8 cellular contexts compared by ENCODE assay signal in the genomic region with DNA sequence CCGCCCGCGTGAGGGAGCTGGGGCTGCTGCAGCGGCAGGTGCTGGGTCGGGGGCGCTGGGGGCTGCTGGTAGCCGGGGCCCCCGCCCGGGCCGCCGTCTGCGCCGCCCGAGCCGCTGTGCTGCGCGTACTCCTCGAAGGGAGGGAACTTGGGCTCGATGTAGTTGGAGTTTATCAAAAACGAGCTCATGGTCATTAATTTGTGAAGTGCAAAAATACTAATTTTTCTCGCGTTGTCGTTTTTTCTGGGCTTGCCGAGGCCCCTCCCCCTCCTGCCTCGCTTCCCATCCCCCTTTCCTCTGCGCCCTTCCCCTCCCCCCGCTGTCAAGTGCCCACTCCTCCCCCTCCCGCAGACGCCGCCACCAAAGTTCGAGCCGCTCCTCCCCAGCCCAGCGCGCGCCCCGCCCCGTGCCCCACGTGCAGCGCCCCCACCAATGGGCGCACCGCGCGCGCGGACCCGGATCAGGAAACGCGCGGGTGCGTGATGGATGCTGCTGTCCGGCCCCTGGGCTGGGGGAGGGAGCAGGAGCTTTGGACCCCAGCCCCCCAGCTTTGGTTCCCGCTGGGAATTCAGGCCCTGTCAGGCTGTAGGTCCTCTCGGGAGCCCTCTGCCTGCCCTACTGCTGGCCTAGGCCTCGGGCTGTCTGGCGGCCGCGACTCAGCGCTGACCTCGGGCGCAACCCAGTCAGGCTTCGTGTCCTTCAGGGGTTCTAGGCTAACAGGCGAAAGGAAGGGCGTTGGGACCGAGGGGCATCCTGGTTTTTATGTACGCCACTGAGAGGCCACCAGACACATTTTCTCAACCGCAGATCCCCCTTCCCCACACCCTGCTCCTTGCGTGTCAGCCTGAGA. TPM values are rescaled to one million over a fixed set of nuclear protein-coding genes. Genes with fewer than 3 reads are reported as not detected.
A peak's percentile ranks its signal among the peaks of the same experiment; 100 is the strongest.
DNase-seq lines count a peak whose midpoint lies in the region; ATAC-seq, FAIRE-seq and TF ChIP-seq lines count a peak whose summit lies in the region.

A gene (minus strand): TSS at position 218 of the 850 bp plus-strand sequence. CDS start 24 bp downstream, at position 194.

- no peaks in the 10 kb centered on the region for H3K4me1 Mint-ChIP-seq in CD4-positive, alpha-beta memory T cell

- H3K27me3 ChIP-seq in CD4-positive, alpha-beta memory T cell (ENCODE audit: insufficient read depth, low read length): peaks cover 6% of the 10 kb centered on the region
- H3K27me3 ChIP-seq in HUES48 (ENCODE audit: control insufficient read depth, insufficient read depth, low read length) (peaks cover 100% of the 10 kb centered on the region), GM12878 (replicated peaks in 1 of 2; ENCODE audit: control insufficient read depth in 2 of 2, insufficient read depth in 2 of 2, low read length in 1 of 2) (peaks cover under 1 to 2% of the 10 kb centered on the region in 2 experiments; a peak in 2 of 4 replicates)

- no peak for ATAC-seq in GM12878
- no peak for ATAC-seq in HG02970 (IDR thresholded peaks at IDR 0.05; ENCODE audit: low FRiP score, unreplicated experiment)

- TF ChIP-seq RAD21 in GM12878 (IDR thresholded peaks at IDR 0.05; ENCODE audit: insufficient read depth, low read depth, low read length): no peak

- SMC1A ChIA-PET in GM12878 (lab: Charles Lee; ENCODE audit: uncharacterized antibody, unreplicated experiment): interaction anchor here (1.1 to 1.2 kb wide), 2 partner anchors 9 to 47 kb away, joined by 3 read pairs; no protein-coding TSS in a partner anchor

- CTCF ChIA-PET in CD4-positive, alpha-beta memory T cell (lab: Charles Lee; ENCODE audit: partially characterized antibody): no interaction called here
- CTCF ChIA-PET in GM12878 (lab: Yijun Ruan, JAX): interaction anchor here (1.1 kb wide), 1 partner anchor 449 kb away, joined by 3 read pairs; no protein-coding TSS in a partner anchor

- in situ Hi-C loops in GM12878 (cut with MboI): no loop called here

- no peak for TF ChIP-seq CTCF in GM12878 (IDR thresholded peaks at IDR 0.05 in 2 of 3, conservative IDR thresholded peaks at IDR 0.05 in 1 of 3; ENCODE audit: control insufficient read depth in 2 of 3, extremely low read depth in 1 of 3, insufficient read depth in 1 of 3, low read depth in 3 of 3, low read length in 3 of 3)

- intact Hi-C loops in CD4-positive, alpha-beta memory T cell (cut with micrococcal nuclease): no loop called here
- intact Hi-C loops in GM12878 (cut with micrococcal nuclease; ENCODE audit: unreplicated experiment): no loop called here

- peak within 1 kb of the TSS; percentile 75 for H2AFZ ChIP-seq in GM12878 (ENCODE audit: control insufficient read depth, low read depth, low read length)

- POLR2A ChIA-PET in CD4-positive, alpha-beta memory T cell (lab: Charles Lee; ENCODE audit: partially characterized antibody): interaction anchor here (0.7 to 1.9 kb wide), 5 partner anchors 20 to 268 kb away, joined by 3 to 6 read pairs (median 3); no protein-coding TSS in a partner anchor
- POLR2A ChIA-PET in GM12878 (lab: Charles Lee): no interaction called here

- no peaks in the 10 kb centered on the region for H3K9me3 ChIP-seq in CD4-positive, alpha-beta memory T cell (ENCODE audit: control insufficient read depth in 1 of 2, low read length in 2 of 2)
- H3K9me3 ChIP-seq in HUES48 (ENCODE audit: control insufficient read depth, insufficient read depth, low read length) (no peaks in the 10 kb centered on the region), GM12878 (replicated peaks; ENCODE audit: control insufficient read depth, insufficient read depth, low read length) (no peaks in the 10 kb centered on the region; the same call in 2 of the 3 replicates)

- H3K4me1 ChIP-seq in CD4-positive, alpha-beta memory T cell (ENCODE audit: insufficient read depth, low read length): peaks cover 6% of the 10 kb centered on the region
- no peaks in the 10 kb centered on the region for H3K4me1 ChIP-seq in HUES48 (ENCODE audit: control insufficient read depth, insufficient read depth, low read length)
- H3K4me1 ChIP-seq in GM12878 (ENCODE audit: control insufficient read depth, insufficient read depth, low read length): no peaks in the 10 kb centered on the region; the same call in 1 of the 2 replicates

- no peak for TF ChIP-seq EP300 in GM12878 (IDR thresholded peaks at IDR 0.05; ENCODE audit: borderline replicate concordance in 1 of 2, control insufficient read depth in 1 of 2, low read depth in 2 of 2, low read length in 2 of 2)

- peaks cover 40 to 48% of the 10 kb centered on the region in 2 donors for H3K27me3 Mint-ChIP-seq in CD4-positive, alpha-beta memory T cell

- TF ChIP-seq POLR2A in GM12878 (IDR thresholded peaks at IDR 0.05; ENCODE audit: low read depth, low read length): peak; percentile 58

- H3K4me3 Mint-ChIP-seq in CD4-positive, alpha-beta memory T cell: peak within 1 kb of the TSS; percentile 20 to 86 (median 77)

- no peaks in the 10 kb centered on the region for H3K9me3 Mint-ChIP-seq in CD4-positive, alpha-beta memory T cell

- WGBS in GM12878 (ENCODE audit: insufficient coverage, insufficient replicate concordance, low lambda C conversion rate, missing lambda C conversion rate): 25% methylated on average over 49 of the region's 67 CpGs

- peak within 1 kb of the TSS; percentile 49 for H3K4me3 ChIP-seq in CD4-positive, alpha-beta memory T cell (ENCODE audit: low read length in 2 of 2)
- H3K4me3 ChIP-seq in HUES48 (ENCODE audit: low read depth, low read length) (peak within 1 kb of the TSS; percentile 63; the same call in 1 of the 2 replicates), GM12878 (no peak within 1 kb of the TSS; the same call in 1 of the 2 replicates)

- DNase-seq in CD4-positive, alpha-beta memory T cell: peak; percentile 48 to 84 (median 78)
- peak; percentile 73 for DNase-seq in T1000 (lab: John Stamatoyannopoulos, UW)
- no peak for DNase-seq in GM12878 (ENCODE audit: low read depth, low spot score)
- DNase-seq in iPS-NIHi7 (ENCODE audit: extremely low spot score): peak; percentile 78
- peak; percentile 26 to 71 (median 59) for DNase-seq in stimulated activated CD4-positive, alpha-beta T cell treated with anti-CD3 and anti-CD28 coated beads, Interleukin-12 subunit alpha, Interleukin-12 subunit beta, amount 100 ng/mL, for 48 hours (ENCODE audit: low read depth in 2 of 3, low spot score in 1 of 3)
- no peak for DNase-seq in DMS153 treated with DMSO at 0.1 percent for 48 hours (lab: John Stamatoyannopoulos, UW; ENCODE audit: unreplicated experiment)

- H3K79me2 ChIP-seq in GM12878 (ENCODE audit: control insufficient read depth, insufficient read depth, low read length): no peaks in the 10 kb centered on the region

- no peak for FAIRE-seq in GM12878 (lab: Jason Lieb, UNC)

- no TSS peak for BruUV-seq in GM12878 (replicated peaks; lab: Mats Ljungman, UMichigan)

- H3K36me3 ChIP-seq in CD4-positive, alpha-beta memory T cell (ENCODE audit: insufficient read depth, low read length): no peaks in the 10 kb centered on the region
- H3K36me3 ChIP-seq in HUES48 (ENCODE audit: control insufficient read depth, insufficient read depth, low read length) (no peaks in the 10 kb centered on the region), GM12878 (ENCODE audit: control insufficient read depth in 2 of 2, insufficient read depth in 2 of 2, low read length in 1 of 2) (no peaks in the 10 kb centered on the region)

- H3K9ac ChIP-seq in HUES48 (ENCODE audit: low read depth, low read length): no peak within 1 kb of the TSS
- H3K9ac ChIP-seq in GM12878 (ENCODE audit: control insufficient read depth, insufficient read depth, low read length): no peak within 1 kb of the TSS

- peak within 1 kb of the TSS in 3 of 7 donors; percentile 29 to 69 (median 31) for H3K27ac Mint-ChIP-seq in CD4-positive, alpha-beta memory T cell

- H3K4me2 ChIP-seq in GM12878 (ENCODE audit: control insufficient read depth, insufficient read depth): peak within 1 kb of the TSS; percentile 22; the same call in 1 of the 2 replicates

- H3K36me3 Mint-ChIP-seq in CD4-positive, alpha-beta memory T cell: no peaks in the 10 kb centered on the region

- no peaks in the 10 kb centered on the region for H4K20me1 ChIP-seq in GM12878 (ENCODE audit: control insufficient read depth, insufficient read depth)

- H3K27ac ChIP-seq in CD4-positive, alpha-beta memory T cell (ENCODE audit: low read depth, low read length): peak within 1 kb of the TSS; percentile 23
- H3K27ac ChIP-seq in HUES48 (ENCODE audit: low read depth, low read length) (no peak within 1 kb of the TSS), GM12878 (ENCODE audit: control insufficient read depth, insufficient read depth) (no peak within 1 kb of the TSS)

- RAD21 ChIA-PET in GM12878 (lab: Charles Lee; ENCODE audit: unreplicated experiment): interaction anchor here (0.6 to 0.7 kb wide), 2 partner anchors 20 to 33 kb away, joined by 3 read pairs; no protein-coding TSS in a partner anchor

TF ChIP-seq in GM12878, 131 proteins besides CTCF, POLR2A, EP300 and RAD21 (continues in another document):
- peak; percentile 15; the same call in 1 of the 2 replicates for TF ChIP-seq YY1 (IDR thresholded peaks at IDR 0.05; ENCODE audit: low read depth, low read length)
- TF ChIP-seq SMC3 (IDR thresholded peaks at IDR 0.05; ENCODE audit: borderline replicate concordance, low read length): no peak
- TF ChIP-seq BMI1 (IDR thresholded peaks at IDR 0.05; ENCODE audit: borderline replicate concordance): no peak
- TF ChIP-seq BRCA1 (IDR thresholded peaks at IDR 0.05; ENCODE audit: low read depth, low read length): no peak
- TF ChIP-seq TCF7 (IDR thresholded peaks at IDR 0.05; ENCODE audit: borderline replicate concordance): no peak
- no peak for TF ChIP-seq CBFB (IDR thresholded peaks at IDR 0.05; ENCODE audit: low read depth)
- TF ChIP-seq JUNB (IDR thresholded peaks at IDR 0.05): no peak

RNA-seq across cellular contexts. Expression of the gene that starts here (rescaled TPM):
- under 1 TPM in 1 of 2 experiments, not detected in 1; 0.19 TPM for total RNA-seq in CD4-positive, alpha-beta memory T cell
- under 1 TPM in 1 of 2 donors, not detected in 1; 0.30 TPM for polyA plus RNA-seq in CD4-positive, alpha-beta memory T cell
- total RNA-seq in GM12878 (2013; cell fraction: nucleolus; rRNA removed): 0.21 TPM in 1 of 2 replicates, not detected in the other
- total RNA-seq in GM12878 (2014; rRNA removed) (not detected in 2 replicates), GM12878 (2014; rRNA removed; fragmentation: Illumina TruSeq; extraction: Trizol) (not detected in 2 replicates), GM12878 (2021) (not detected in 2 replicates)
- not detected for polyA plus RNA-seq in GM12878 (2011; ENCODE audit: low read depth)
- polyA plus RNA-seq in GM12878 (2011; rRNA removed) (0.07 and 0.26 TPM in 2 replicates), GM12878 (2014; fragmentation: Illumina TruSeq; extraction: Trizol) (not detected in 2 replicates), GM12878 (2014; fragmentation: Nextera tagmentation; extraction: Ambion mirVana) (not detected), GM12878 (2014; rRNA removed) (not detected in 2 replicates), GM12878 (2016; fragmentation: Nextera tagmentation; extraction: Ambion mirVana) (not detected)
- polyA plus RNA-seq in GM12878 (2011; cell fraction: cytosol; rRNA removed): 0.06 TPM in 1 of 2 replicates, not detected in the other
- 0.75 and 0.79 TPM in 2 replicates for polyA plus RNA-seq in GM12878 (2011; cell fraction: nucleus; rRNA removed)
- polyA plus RNA-seq in GM12878 (2012): not detected in 2 replicates
- polyA minus RNA-seq in GM12878 (2011; rRNA and poly(A)+ RNA removed): not detected in 2 replicates
- not detected in 2 replicates for polyA minus RNA-seq in GM12878 (2011; cell fraction: cytosol; rRNA and poly(A)+ RNA removed)
- not detected in 2 replicates for polyA minus RNA-seq in GM12878 (2011; cell fraction: nucleus; rRNA and poly(A)+ RNA removed)

Comparison
In these comparisons a context has a peak if more than half of its experiments do, and no peak if none do; other contexts are left out.
1. Peak in DNase-seq, H3K4me3 ChIP-seq and H3K27ac ChIP-seq in CD4-positive, alpha-beta memory T cell; RNA of the gene not detected or under 1 TPM.
2. DNase-seq: peak in T1000 (single experiment), iPS-NIHi7 (single experiment) and stimulated activated CD4-positive, alpha-beta T cell treated with anti-CD3 and anti-CD28 coated beads, Interleukin-12 subunit alpha, Interleukin-12 subunit beta, amount 100 ng/mL, for 48 hours (3 of 3); none in GM12878 (single experiment) and DMS153 treated with DMSO at 0.1 percent for 48 hours (single experiment).